Comparison of ENCODE assay signal across 1 cellular context in genomic region chr1:151946366-151946764, GRCh38.
TF ChIP-seq lines count a peak whose summit lies in the region.

No MANE protein-coding gene starts in this region.

TF ChIP-seq in K562, 482 proteins besides CTCF, POLR2A, EP300 and RAD21:
- no peak for TF ChIP-seq NCOA2 (IDR thresholded peaks at IDR 0.05; ENCODE audit: partially characterized antibody in 2 of 2)
- no peak for TF ChIP-seq RBM25 (IDR thresholded peaks at IDR 0.05; ENCODE audit: low read depth, low read length, severe bottlenecking)
- no peak for TF ChIP-seq HMG20B (CRISPR knock-in tag; IDR thresholded peaks at IDR 0.05)
- no peak for TF ChIP-seq ASH1L (IDR thresholded peaks at IDR 0.05; ENCODE audit: borderline replicate concordance, low read depth, partially characterized antibody)
- TF ChIP-seq CEBPZ (IDR thresholded peaks at IDR 0.05; ENCODE audit: borderline replicate concordance, low read depth, low read length) = no peak
- no peak for TF ChIP-seq SFPQ (IDR thresholded peaks at IDR 0.05; ENCODE audit: low read depth, low read length)
- no peak for TF ChIP-seq NFIX (CRISPR knock-in tag; IDR thresholded peaks at IDR 0.05; ENCODE audit: low read depth)
- no peak for TF ChIP-seq CHCHD3 (CRISPR knock-in tag; IDR thresholded peaks at IDR 0.05)
- no peak for TF ChIP-seq ESRRB (CRISPR knock-in tag; IDR thresholded peaks at IDR 0.05; ENCODE audit: borderline replicate concordance)
- peak; percentile 63 for TF ChIP-seq CEBPB (tag; IDR thresholded peaks at IDR 0.05)
- TF ChIP-seq TFAM (CRISPR knock-in tag; conservative IDR thresholded peaks at IDR 0.05) = no peak
- TF ChIP-seq PTRF (tag; IDR thresholded peaks at IDR 0.05) = no peak
- TF ChIP-seq SAFB (IDR thresholded peaks at IDR 0.05; ENCODE audit: borderline replicate concordance, low read depth, low read length) = no peak
- TF ChIP-seq ZNF395 (CRISPR knock-in tag; IDR thresholded peaks at IDR 0.05) = 0 out of 2 replicates have a peak, but pooled peaks have one; percentile 8
- TF ChIP-seq DPF2 (IDR thresholded peaks at IDR 0.05) = no peak
- no peak for TF ChIP-seq BDP1 (IDR thresholded peaks at IDR 0.05; ENCODE audit: insufficient read depth, insufficient read length)
- no peak for TF ChIP-seq POLR3G (IDR thresholded peaks at IDR 0.05; ENCODE audit: extremely low read depth, insufficient read length, insufficient replicate concordance)
- TF ChIP-seq ELF1 (tag; IDR thresholded peaks at IDR 0.05) = 0 out of 2 replicates have a peak, but pooled peaks have one; percentile 15
- TF ChIP-seq ZSCAN32 (CRISPR knock-in tag; IDR thresholded peaks at IDR 0.05) = no peak
- TF ChIP-seq HNRNPLL (IDR thresholded peaks at IDR 0.05; ENCODE audit: low read depth, low read length, poor library complexity, severe bottlenecking) = no peak
- peak; percentile 49; the same call in 1 of the 2 replicates for TF ChIP-seq CEBPG (CRISPR knock-in tag; IDR thresholded peaks at IDR 0.05)
- peak; percentile 56 to 74; a peak in 2 of 4 replicates for TF ChIP-seq CEBPG (tag; conservative IDR thresholded peaks at IDR 0.05 in 1 of 2, IDR thresholded peaks at IDR 0.05 in 1 of 2)
- TF ChIP-seq KLF13 (tag; IDR thresholded peaks at IDR 0.05; ENCODE audit: borderline replicate concordance, low read depth) = no peak
- TF ChIP-seq HMBOX1 (IDR thresholded peaks at IDR 0.05) = peak; percentile 65; the same call in 1 of the 2 replicates
- TF ChIP-seq ILF3 (IDR thresholded peaks at IDR 0.05; ENCODE audit: borderline replicate concordance) = no peak
- no peak for TF ChIP-seq U2AF1 (optimal IDR thresholded peaks at IDR 0.05; ENCODE audit: low read depth, low read length)
- TF ChIP-seq FOXO4 (CRISPR knock-in tag; IDR thresholded peaks at IDR 0.05) = no peak
- no peak for TF ChIP-seq ZNF75A (CRISPR knock-in tag; IDR thresholded peaks at IDR 0.05)
- TF ChIP-seq MAFF (IDR thresholded peaks at IDR 0.05; ENCODE audit: low read length) = no peak
- no peak for TF ChIP-seq ZBTB40 (IDR thresholded peaks at IDR 0.05)
- no peak for TF ChIP-seq ZBTB40 (CRISPR knock-in tag; IDR thresholded peaks at IDR 0.05)
